ENCODE assay signal across 8 cellular contexts in the genomic region with DNA sequence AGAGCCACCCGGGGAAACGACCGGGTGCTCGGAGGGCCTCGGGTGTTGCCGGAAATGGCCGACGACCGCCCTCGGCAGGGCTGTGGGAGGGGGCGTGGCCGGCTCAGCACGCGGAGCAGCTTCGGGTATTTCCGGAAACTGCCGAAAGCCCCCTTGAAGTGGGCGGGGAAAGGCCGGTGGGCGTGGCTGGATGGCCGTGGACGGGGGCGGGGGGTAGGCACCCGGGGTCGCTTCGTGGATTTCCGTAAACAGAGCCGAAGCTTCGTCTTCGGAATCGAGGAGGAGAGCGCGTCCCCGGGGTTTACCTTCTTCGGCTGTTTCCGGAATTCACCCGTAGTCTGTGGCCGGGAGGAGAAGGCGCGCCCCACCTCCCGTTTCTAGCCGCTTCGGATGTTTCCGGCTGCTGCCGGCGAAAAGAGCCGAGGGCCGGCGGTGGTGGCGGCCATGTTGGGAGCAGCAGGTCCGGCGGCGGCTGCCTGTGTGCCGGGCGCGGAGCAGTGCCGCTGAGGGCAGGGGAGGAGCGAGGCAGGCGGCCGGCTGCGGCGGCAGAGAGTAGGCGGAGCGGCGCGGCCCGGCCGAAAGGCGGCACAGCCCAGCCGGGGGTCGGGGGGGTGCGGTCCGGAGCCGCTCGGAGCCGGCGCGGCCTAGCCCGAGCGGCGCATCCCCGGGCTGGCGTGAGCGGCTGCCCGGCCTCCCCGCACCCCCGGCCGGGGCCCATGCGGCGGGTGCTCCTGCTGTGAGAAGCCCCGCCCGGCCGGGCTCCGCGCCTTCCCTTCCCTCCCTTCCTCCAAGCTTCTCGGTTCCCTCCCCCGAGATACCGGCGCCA. TPM values are rescaled to one million over a fixed set of nuclear protein-coding genes. Genes with fewer than 3 reads are reported as not detected.
DNase-seq lines count a peak whose midpoint lies in the region; ATAC-seq lines count a peak whose summit lies in the region.

A gene (plus strand): TSS at position 429 of the 826 bp plus-strand sequence. CDS start 397 bp downstream, at position 826.

- ATAC-seq in GM19372 (IDR thresholded peaks at IDR 0.05; ENCODE audit: low read depth, unreplicated experiment) (peak; percentile 80), HG03558 (IDR thresholded peaks at IDR 0.05; ENCODE audit: extremely low read depth, unreplicated experiment) (peak; percentile 34), left lobe of liver (peak; percentile 86)

- peak; percentile 95 to 100 (median 99) for DNase-seq in C1 segment of cervical spinal cord (lab: John Stamatoyannopoulos, UW)
- DNase-seq in NCI-H748 treated with DMSO at 0.1 percent for 48 hours (lab: John Stamatoyannopoulos, UW), result peak; percentile 100
- peak; percentile 99 to 100 for DNase-seq in activated CD4-positive, alpha-beta T cell treated with anti-CD3 and anti-CD28 coated beads, Interleukin-2, amount 50 U/mL, for 24 hours (ENCODE audit: low read depth in 1 of 2, low spot score in 1 of 2)
- DNase-seq in dedifferentiated amniotic fluid mesenchymal stem cell (ENCODE audit: extremely low spot score), result peak; percentile 98
- DNase-seq in left lobe of liver (ENCODE audit: low spot score), result peak; percentile 99
- peak; percentile 99 for DNase-seq in stimulated activated CD4-positive, alpha-beta T cell treated with anti-CD3 and anti-CD28 coated beads, Interleukin-2, amount 100 ng/mL, for 4 hours (ENCODE audit: low read depth)

RNA-seq across cellular contexts. Expression of the gene that starts here (rescaled TPM):
- total RNA-seq in left lobe of liver, result 13.0 TPM

Comparison
In these comparisons a context has a peak if more than half of its experiments do, and no peak if none do; other contexts are left out.
1. Peak in every context shown above with its lines: DNase-seq and ATAC-seq.
2. ATAC-seq: peak in every context shown above with its lines; median percentile 86 in left lobe of liver; 80 in GM19372; 34 in HG03558.